In genomic region chr15:101506491-101506890, GRCh38 we compare ENCODE assay signal across 20 cellular contexts. TPM values are rescaled to one million over a fixed set of nuclear protein-coding genes. Genes with fewer than 3 reads are reported as not detected.
A peak's percentile ranks its signal among the peaks of the same experiment; 100 is the strongest.
DNase-seq lines count a peak whose midpoint lies in the region; ATAC-seq and TF ChIP-seq lines count a peak whose summit lies in the region.
"Had no signal": no experiment of that assay in that cellular context is flagged by ENCODE, and none has a peak within 500 bp of the region (broad histone marks: within the 10 kb centered on the region; RNA-seq: fewer than 3 reads in every experiment).

No MANE protein-coding gene starts in this region.

- peak overlapping the region; percentile 23 for H3K23ac ChIP-seq in neuronal stem cell (ENCODE audit: low read depth, low read length, poor library complexity)

- H4K91ac ChIP-seq in neuronal stem cell (ENCODE audit: low read depth, low read length, poor library complexity): no peak overlapping the region

- H3K79me1 ChIP-seq in neuronal stem cell (ENCODE audit: low read depth, low read length): no peaks in the 10 kb centered on the region

- no peak overlapping the region for H3K14ac ChIP-seq in neuronal stem cell (ENCODE audit: low read length)

- peaks cover 0 to 3% (median 0%) of the 10 kb centered on the region in 3 experiments for H3K27me3 ChIP-seq in neuronal stem cell (ENCODE audit: control insufficient read depth in 3 of 3, insufficient read depth in 3 of 3, low read depth in 1 of 3, low read length in 3 of 3)

- H3K4me1 ChIP-seq in neuronal stem cell (ENCODE audit: control insufficient read depth in 2 of 2, insufficient read depth in 1 of 2, low read depth in 1 of 2, low read length in 2 of 2): no peaks in the 10 kb centered on the region

- H3K4ac ChIP-seq in neuronal stem cell (ENCODE audit: low read length): no peak overlapping the region

- H3K4me3 ChIP-seq in neuronal stem cell (ENCODE audit: low read length in 2 of 2): no peak overlapping the region
- H3K4me3 ChIP-seq: GM12878, GM23338 had no signal

- H3K36me3 ChIP-seq in neuronal stem cell (replicated peaks in 1 of 2; ENCODE audit: control insufficient read depth in 2 of 2, insufficient read depth in 2 of 2, low read length in 2 of 2): no peaks in the 10 kb centered on the region

- in situ Hi-C loops in GM13977 (cut with MboI; ENCODE audit: low pct_unique_long_range_greater_than_20kb, low sequenced_read_pairs, unreplicated experiment): no loop called here

- no peak overlapping the region for H4K8ac ChIP-seq in neuronal stem cell (ENCODE audit: low read depth, low read length)

- CTCF ChIA-PET in HEK293T (lab: Yijun Ruan, JAX): no interaction called here

- H2AK5ac ChIP-seq in neuronal stem cell (ENCODE audit: low read depth, low read length): no peak overlapping the region

- no peak overlapping the region for H2BK12ac ChIP-seq in neuronal stem cell (ENCODE audit: low read length)

- no peak overlapping the region for H3K4me2 ChIP-seq in neuronal stem cell (ENCODE audit: insufficient read depth, low read length, poor library complexity, severe bottlenecking)
- H3K4me2 ChIP-seq: GM23338 had no signal

- no peak overlapping the region for H2BK120ac ChIP-seq in neuronal stem cell (ENCODE audit: low read depth, low read length)

- no peak overlapping the region for H3K18ac ChIP-seq in neuronal stem cell (ENCODE audit: low read length)

- H2BK15ac ChIP-seq in neuronal stem cell (ENCODE audit: low read length): no peak overlapping the region

- no peak overlapping the region for H3K9ac ChIP-seq in neuronal stem cell (ENCODE audit: low read depth, low read length, poor library complexity)

- no peak for ATAC-seq in GM21723 (IDR thresholded peaks at IDR 0.05; ENCODE audit: unreplicated experiment)
- ATAC-seq: GM23338, HepG2 had no signal

- POLR2A ChIA-PET in HEK293T (lab: Yijun Ruan, JAX): no interaction called here

- H3K27ac ChIP-seq in neuronal stem cell (replicated peaks; ENCODE audit: low read length): no peak overlapping the region

- no peak overlapping the region for H2BK5ac ChIP-seq in neuronal stem cell (ENCODE audit: low read length)

- TF ChIP-seq CTCF in GM13977 (IDR thresholded peaks at IDR 0.05; ENCODE audit: extremely low read depth, insufficient read depth, missing control alignments): no peak

- WGBS in neuronal stem cell (ENCODE audit: extremely low coverage in 2 of 2, insufficient read length in 2 of 2, insufficient replicate concordance in 1 of 2), 2 donors: no CpG with 5 or more reads among the region's 8 CpGs

- H2AFZ ChIP-seq in neuronal stem cell (ENCODE audit: low read length): no peak overlapping the region
- H2AFZ ChIP-seq: GM23338 had no signal

- no peaks in the 10 kb centered on the region for H3K9me3 ChIP-seq in neuronal stem cell (replicated peaks in 1 of 2; ENCODE audit: control insufficient read depth in 2 of 2, insufficient read depth in 1 of 2, low read depth in 1 of 2, low read length in 2 of 2)

- DNase-seq in activated effector memory CD4-positive, alpha-beta T cell treated with anti-CD3 and anti-CD28 coated beads, Interleukin-2, amount 50 U/mL, for 16 hours: peak; percentile 57
- no peak for DNase-seq in activated effector memory CD4-positive, alpha-beta T cell treated with Interleukin-2 at 50 U/mL for 16 hours
- DNase-seq in HEK293T (ENCODE audit: extremely low spot score) (peak; percentile 5), neuronal stem cell (ENCODE audit: low spot score) (no peak), GM13977 (ENCODE audit: low spot score) (no peak), SIG-M5 (lab: John Stamatoyannopoulos, UW) (no peak)
- DNase-seq: 8988T; C1 segment of cervical spinal cord; CD4-positive, CD25-positive, alpha-beta regulatory T cell; CD8-positive, alpha-beta memory T cell; COR-L47; DMS 273 treated with DMSO at 0.1 percent for 48 hours; DMS53; DND-41; EL; HCEC 1CT had no signal

TF ChIP-seq in HEK293T, 16 proteins besides CTCF, POLR2A, EP300 and RAD21:
- TF ChIP-seq ZNF384 (IDR thresholded peaks at IDR 0.05): no peak
- no peak for TF ChIP-seq FOXM1 (IDR thresholded peaks at IDR 0.05; ENCODE audit: borderline replicate concordance)
- no peak for TF ChIP-seq TARDBP (IDR thresholded peaks at IDR 0.05)
- no peak for TF ChIP-seq SP1 (IDR thresholded peaks at IDR 0.05)
- TF ChIP-seq NFRKB (IDR thresholded peaks at IDR 0.05): no peak
- TF ChIP-seq BHLHE40 (IDR thresholded peaks at IDR 0.05; ENCODE audit: borderline replicate concordance): no peak
- TF ChIP-seq CTBP1 (IDR thresholded peaks at IDR 0.05; ENCODE audit: borderline replicate concordance): no peak
- no peak for TF ChIP-seq HDGF (IDR thresholded peaks at IDR 0.05; ENCODE audit: borderline replicate concordance)
- no peak for TF ChIP-seq ELF4 (IDR thresholded peaks at IDR 0.05)
- no peak for TF ChIP-seq ARNT (IDR thresholded peaks at IDR 0.05)
- no peak for TF ChIP-seq PKNOX1 (IDR thresholded peaks at IDR 0.05)

RNA-seq across cellular contexts. Expression of gene PCSK6, which starts 17.0 kb away (rescaled TPM):
- 2.0 TPM for polyA plus RNA-seq in neuronal stem cell (2013, experiment 1 of 2)
- polyA plus RNA-seq in neuronal stem cell (2013, experiment 2 of 2): 1.8 TPM

Comparison
In these comparisons a context has a peak if more than half of its experiments do, and no peak if none do; other contexts are left out.
1. DNase-seq: peak in activated effector memory CD4-positive, alpha-beta T cell treated with anti-CD3 and anti-CD28 coated beads, Interleukin-2, amount 50 U/mL, for 16 hours (single experiment) and HEK293T (single experiment); none in activated effector memory CD4-positive, alpha-beta T cell treated with Interleukin-2 at 50 U/mL for 16 hours (single experiment), neuronal stem cell (single experiment), GM13977 (single experiment) and SIG-M5 (single experiment).